ENCODE assay signal across 10 cellular contexts in the genomic region with DNA sequence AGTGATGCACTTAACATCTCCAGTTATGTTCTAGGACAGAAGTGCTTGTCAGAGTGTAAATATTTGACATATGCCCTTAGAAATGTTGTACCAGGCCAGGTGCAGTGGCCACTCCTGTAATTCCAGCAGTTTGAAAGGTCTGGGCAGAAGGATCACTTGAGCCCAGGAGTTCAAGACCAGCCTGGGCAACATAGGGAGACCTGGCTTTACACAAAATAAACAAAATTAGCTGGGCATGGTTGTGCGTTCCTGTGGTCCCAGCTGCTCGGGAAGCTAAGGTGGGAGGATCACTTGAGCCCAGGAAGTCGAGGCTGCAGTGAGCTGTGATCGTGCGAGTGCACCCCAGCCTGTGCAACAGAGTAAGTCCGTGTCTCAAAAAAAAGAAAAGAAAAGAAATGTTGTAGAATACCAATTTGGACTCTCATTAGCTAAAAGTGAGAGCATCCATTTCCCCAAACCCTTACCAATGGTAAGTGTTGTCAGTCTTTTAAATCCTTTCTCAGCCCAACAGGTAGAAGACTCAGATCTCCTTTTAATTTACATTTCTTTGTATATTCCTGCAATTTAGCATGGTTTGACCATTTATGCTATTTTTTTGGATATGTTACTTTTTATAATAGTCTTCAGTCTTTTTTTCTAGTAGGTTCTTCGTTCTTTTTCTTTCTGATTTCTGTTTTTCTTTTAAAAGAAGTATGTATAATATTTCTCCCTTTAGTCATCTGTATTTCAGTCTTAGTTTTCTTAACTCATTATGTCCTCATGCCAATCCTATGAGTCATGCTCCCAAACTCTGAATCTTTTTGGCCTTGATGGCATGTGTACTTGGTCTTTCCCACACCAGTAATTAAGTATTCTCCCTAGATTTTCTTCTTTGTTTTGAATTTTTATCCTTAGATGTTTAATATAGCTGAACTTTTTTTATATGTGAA.
DNase-seq lines count a peak whose midpoint lies in the region; ATAC-seq, FAIRE-seq and TF ChIP-seq lines count a peak whose summit lies in the region.
"Had no signal": no experiment of that assay in that cellular context is flagged by ENCODE, and none has a peak within 500 bp of the region (broad histone marks: within the 10 kb centered on the region; RNA-seq: fewer than 3 reads in every experiment).

No MANE protein-coding gene starts in this region.

- dilution Hi-C loops in keratinocyte (cut with MboI; ENCODE audit: extremely low pct_ligation_motif_present, low sequenced_read_pairs) = no loop called here

- peak overlapping the region; percentile 53 for H3K4me2 ChIP-seq in keratinocyte (ENCODE audit: control insufficient read depth, extremely low read depth, insufficient read depth, low read depth, low read length)

- peak; percentile 45 to 65 for ATAC-seq in activated naive CD4-positive, alpha-beta T cell treated with anti-CD3 and anti-CD28 coated beads, Interleukin-2, amount 50 U/mL, for 72 hours
- ATAC-seq in GM21825 (IDR thresholded peaks at IDR 0.05; ENCODE audit: unreplicated experiment) (no peak), GM19328 (IDR thresholded peaks at IDR 0.05; ENCODE audit: unreplicated experiment) (no peak)

- no peaks in the 10 kb centered on the region for H4K20me1 ChIP-seq in keratinocyte (ENCODE audit: control insufficient read depth, extremely low read depth, insufficient read depth, low read length)

- no peaks in the 10 kb centered on the region for H3K9me3 ChIP-seq in keratinocyte (ENCODE audit: control insufficient read depth, low read depth, low read length)
- no peaks in the 10 kb centered on the region for H3K9me3 ChIP-seq in uterus

- peaks cover 0 to 6% of the 10 kb centered on the region in 2 donors for H3K36me3 Mint-ChIP-seq in activated naive CD4-positive, alpha-beta T cell treated with anti-CD3 and anti-CD28 coated beads, Interleukin-2, amount 50 U/mL, for 72 hours

- H3K27ac ChIP-seq in keratinocyte (ENCODE audit: control insufficient read depth, insufficient read depth, low read length) = peak overlapping the region; percentile 46
- H3K27ac ChIP-seq in uterus = peak overlapping the region; percentile 46 to 58

- H3K27me3 ChIP-seq in keratinocyte (ENCODE audit: control insufficient read depth, extremely low read depth, insufficient read depth, low read length) (no peaks in the 10 kb centered on the region), uterus (no peaks in the 10 kb centered on the region)

- H2AFZ ChIP-seq in keratinocyte (ENCODE audit: control insufficient read depth, low read length) = no peak overlapping the region

- peaks cover 8% of the 10 kb centered on the region for H3K79me2 ChIP-seq in keratinocyte (ENCODE audit: control insufficient read depth, insufficient read depth, low read length)

- no peaks in the 10 kb centered on the region for H3K9me1 ChIP-seq in keratinocyte (ENCODE audit: control insufficient read depth, extremely low read depth, insufficient read depth, low read length)

- peaks cover 0 to 1% of the 10 kb centered on the region in 2 experiments for H3K36me3 ChIP-seq in keratinocyte (ENCODE audit: control insufficient read depth in 2 of 2, extremely low read depth in 1 of 2, insufficient read depth in 2 of 2, low read length in 2 of 2)
- no peaks in the 10 kb centered on the region for H3K36me3 ChIP-seq in uterus

- H3K9ac ChIP-seq in keratinocyte (ENCODE audit: control insufficient read depth, extremely low read depth, insufficient read depth, low read length) = no peak overlapping the region

- no peak for DNase-seq in activated naive CD4-positive, alpha-beta T cell treated with anti-CD3 and anti-CD28 coated beads, Interleukin-2, amount 50 U/mL, for 72 hours (ENCODE audit: low spot score in 2 of 2)
- DNase-seq in activated naive CD4-positive, alpha-beta T cell treated with Interleukin-2 at 50 U/mL for 16 hours = no peak
- DNase-seq in astrocyte of the hippocampus (ENCODE audit: low read depth, low spot score) (peak; percentile 96), keratinocyte (ENCODE audit: low read depth, low spot score) (peak; percentile 67), uterus (peak in 1 of 2 donors; percentile 20), NK-92 (lab: John Stamatoyannopoulos, UW; ENCODE audit: unreplicated experiment) (no peak)
- DNase-seq: CD4-positive, CD25-positive, alpha-beta regulatory T cell; NCI-H1694 treated with DMSO at 0.1 percent for 48 hours had no signal

- TF ChIP-seq POLR2A in uterus (IDR thresholded peaks at IDR 0.05) = no peak

- TF ChIP-seq CTCF in keratinocyte (optimal IDR thresholded peaks at IDR 0.05 in 1 of 3, IDR thresholded peaks at IDR 0.05 in 1 of 3, conservative IDR thresholded peaks at IDR 0.05 in 1 of 3; ENCODE audit: extremely low read depth in 1 of 3, insufficient read depth in 2 of 3, low read length in 3 of 3) = no peak
- TF ChIP-seq CTCF in uterus (IDR thresholded peaks at IDR 0.05) = no peak

- no peak for FAIRE-seq in keratinocyte (lab: Jason Lieb, UNC)

- no peaks in the 10 kb centered on the region for H3K9me3 Mint-ChIP-seq in activated naive CD4-positive, alpha-beta T cell treated with anti-CD3 and anti-CD28 coated beads, Interleukin-2, amount 50 U/mL, for 72 hours
- H3K9me3 Mint-ChIP-seq: CD4-positive, CD25-positive, alpha-beta regulatory T cell had no signal

- H3K27ac Mint-ChIP-seq in activated naive CD4-positive, alpha-beta T cell treated with anti-CD3 and anti-CD28 coated beads, Interleukin-2, amount 50 U/mL, for 72 hours = no peak overlapping the region
- H3K27ac Mint-ChIP-seq: CD4-positive, CD25-positive, alpha-beta regulatory T cell had no signal

- H3K4me1 ChIP-seq in keratinocyte (ENCODE audit: control insufficient read depth, extremely low read depth, insufficient read depth, low read length) (peaks cover 27% of the 10 kb centered on the region), uterus (no peaks in the 10 kb centered on the region)

- peak overlapping the region in 1 of 3 experiments; percentile 11 for H3K4me3 ChIP-seq in keratinocyte (ENCODE audit: control insufficient read depth in 2 of 3, extremely low read depth in 1 of 3, insufficient read depth in 2 of 3, low read depth in 1 of 3, low read length in 3 of 3)
- no peak overlapping the region for H3K4me3 ChIP-seq in uterus

- intact Hi-C loops in uterus (cut with DNase I; ENCODE audit: low total_unique reads) = no loop called here

Comparison
In these comparisons a context has a peak if more than half of its experiments do, and no peak if none do; other contexts are left out.
1. ATAC-seq: peak in activated naive CD4-positive, alpha-beta T cell treated with anti-CD3 and anti-CD28 coated beads, Interleukin-2, amount 50 U/mL, for 72 hours (2 of 2); none in GM21825 (single experiment) and GM19328 (single experiment).
2. DNase-seq: peak in astrocyte of the hippocampus (single experiment) and keratinocyte (single experiment); none in activated naive CD4-positive, alpha-beta T cell treated with anti-CD3 and anti-CD28 coated beads, Interleukin-2, amount 50 U/mL, for 72 hours (0 of 2), activated naive CD4-positive, alpha-beta T cell treated with Interleukin-2 at 50 U/mL for 16 hours (single experiment) and NK-92 (single experiment).